10 cellular contexts compared by ENCODE assay signal in genomic region chr15:52163321-52164190, GRCh38. TPM values are rescaled to one million over a fixed set of nuclear protein-coding genes. Genes with fewer than 3 reads are reported as not detected.
DNase-seq lines count a peak whose midpoint lies in the region; ATAC-seq, FAIRE-seq and TF ChIP-seq lines count a peak whose summit lies in the region.
"Had no signal": no experiment of that assay in that cellular context is flagged by ENCODE, and none has a peak within 500 bp of the region (broad histone marks: within the 10 kb centered on the region; RNA-seq: fewer than 3 reads in every experiment).

No MANE protein-coding gene starts in this region.

- POLR2A ChIA-PET in HepG2 (lab: Yijun Ruan, JAX), result no interaction called here

- H2AFZ ChIP-seq in DND-41 (ENCODE audit: low read depth, low read length) (no peak overlapping the region), HepG2 (ENCODE audit: low read length) (no peak overlapping the region)

- H3K36me3 ChIP-seq in DND-41 (ENCODE audit: insufficient read depth, low read length) (peaks cover 6% of the 10 kb centered on the region; the same call in 1 of the 2 replicates), H7 (replicated peaks; ENCODE audit: control insufficient read depth, insufficient read depth, low read length) (no peaks in the 10 kb centered on the region; the same call in 1 of the 2 replicates), HepG2 (replicated peaks in 1 of 2; ENCODE audit: control insufficient read depth in 1 of 2, insufficient read depth in 2 of 2, low read length in 2 of 2) (peaks cover 0 to 13% of the 10 kb centered on the region in 2 experiments; a peak in 2 of 5 replicates), gastroesophageal sphincter (peaks cover 0 to 44% of the 10 kb centered on the region in 2 donors), esophagus muscularis mucosa (peaks cover 0 to 32% (median 6%) of the 10 kb centered on the region in 4 donors)

- TF ChIP-seq EP300 in HepG2 (IDR thresholded peaks at IDR 0.05; ENCODE audit: low read depth in 2 of 2, low read length in 2 of 2) (no peak), HepG2 (CRISPR knock-in tag; IDR thresholded peaks at IDR 0.05; ENCODE audit: borderline replicate concordance) (no peak), gastroesophageal sphincter (IDR thresholded peaks at IDR 0.05) (no peak), esophagus muscularis mucosa (IDR thresholded peaks at IDR 0.05) (no peak)

- TF ChIP-seq RAD21 in HepG2 (CRISPR knock-in tag; IDR thresholded peaks at IDR 0.05), result no peak

- DNase-seq in DND-41, result peak; percentile 39
- peak; percentile 70 for DNase-seq in H7
- DNase-seq in activated CD8-positive, alpha-beta memory T cell treated with anti-CD3 and anti-CD28 coated beads, Interleukin-2, amount 50 U/mL, for 48 hours, result peak; percentile 55
- no peak for DNase-seq in HepG2 (ENCODE audit: low spot score)
- DNase-seq in NCI-H2227 treated with DMSO at 0.1 percent for 48 hours (lab: John Stamatoyannopoulos, UW), result no peak
- DNase-seq in esophagus muscularis mucosa (ENCODE audit: extremely low spot score), result no peak
- DNase-seq: NCI-H2029 had no signal

- no peak for FAIRE-seq in HepG2 (lab: Jason Lieb, UNC)
- FAIRE-seq: GM12891 had no signal

- no peak for TF ChIP-seq POLR2A in HepG2 (IDR thresholded peaks at IDR 0.05; ENCODE audit: insufficient read depth in 1 of 2, low read depth in 2 of 2, low read length in 2 of 2)
- no peak for TF ChIP-seq POLR2A in gastroesophageal sphincter (IDR thresholded peaks at IDR 0.05)
- TF ChIP-seq POLR2A in esophagus muscularis mucosa (IDR thresholded peaks at IDR 0.05; ENCODE audit: low read depth), result no peak

- no peaks in the 10 kb centered on the region for H3K4me1 ChIP-seq in DND-41 (ENCODE audit: insufficient read depth, low read length)
- no peaks in the 10 kb centered on the region for H3K4me1 ChIP-seq in HepG2 (ENCODE audit: insufficient read depth, low read length)
- no peaks in the 10 kb centered on the region for H3K4me1 ChIP-seq in gastroesophageal sphincter
- H3K4me1 ChIP-seq in esophagus muscularis mucosa, result no peaks in the 10 kb centered on the region

- ATAC-seq in DND-41 (ENCODE audit: insufficient read depth, low read depth), result peak; percentile 60; the same call in 2 of the 3 replicates
- ATAC-seq in HepG2, result peak; percentile 83
- no peak for ATAC-seq in gastroesophageal sphincter

- H3K4me3 ChIP-seq in DND-41 (ENCODE audit: low read depth in 1 of 2, low read length in 2 of 2) (no peak overlapping the region), H7 (ENCODE audit: insufficient read depth, low read depth, low read length) (no peak overlapping the region), HepG2 (replicated peaks in 1 of 3; ENCODE audit: insufficient read depth in 1 of 3, low read depth in 2 of 3, low read length in 3 of 3) (no peak overlapping the region), gastroesophageal sphincter (no peak overlapping the region), esophagus muscularis mucosa (no peak overlapping the region)

- H3K4me2 ChIP-seq in DND-41 (ENCODE audit: insufficient read depth, low read length) (no peak overlapping the region), HepG2 (ENCODE audit: low read depth, low read length) (no peak overlapping the region)

- intact Hi-C loops in HepG2 (cut with micrococcal nuclease; ENCODE audit: unreplicated experiment), result loop anchor here (1.0 kb wide), 1 partner anchor 45 kb away; no protein-coding TSS in a partner anchor
- intact Hi-C loops in esophagus muscularis mucosa (cut with DNase I), result no loop called here

- H4K20me1 ChIP-seq in DND-41 (ENCODE audit: insufficient read depth, low read length) (no peaks in the 10 kb centered on the region), HepG2 (ENCODE audit: insufficient read depth, low read length) (no peaks in the 10 kb centered on the region)

- H3K9ac ChIP-seq in DND-41 (ENCODE audit: low read depth, low read length) (no peak overlapping the region), HepG2 (ENCODE audit: insufficient read depth, low read depth, low read length) (no peak overlapping the region)

- WGBS in HepG2 (ENCODE audit: low lambda C conversion rate), result 96% methylated on average over 15 of the region's 19 CpGs
- 85 to 94% methylated on average over 3 to 12 of the region's 19 CpGs for WGBS in gastroesophageal sphincter (ENCODE audit: low coverage in 1 of 2), 2 donors
- 95% methylated on average over 12 of the region's 19 CpGs for WGBS in esophagus muscularis mucosa

- H3K27ac ChIP-seq in DND-41 (ENCODE audit: low read length), result no peak overlapping the region
- no peak overlapping the region for H3K27ac ChIP-seq in HepG2 (ENCODE audit: extremely low read length, insufficient read depth, low read length)
- no peak overlapping the region for H3K27ac ChIP-seq in gastroesophageal sphincter
- no peak overlapping the region for H3K27ac ChIP-seq in esophagus muscularis mucosa (replicated peaks in 1 of 4)

- no peaks in the 10 kb centered on the region for H3K79me2 ChIP-seq in DND-41 (ENCODE audit: insufficient read depth, low read length)
- no peaks in the 10 kb centered on the region for H3K79me2 ChIP-seq in HepG2 (ENCODE audit: insufficient read depth, low read length)

- TF ChIP-seq CTCF in DND-41 (IDR thresholded peaks at IDR 0.05; ENCODE audit: borderline replicate concordance, extremely low read depth, low read length, poor library complexity, severe bottlenecking) (peak; percentile 52), HepG2 (CRISPR knock-in tag; IDR thresholded peaks at IDR 0.05) (peak; percentile 49), gastroesophageal sphincter (IDR thresholded peaks at IDR 0.05) (peak in 1 of 4 experiments; percentile 23), esophagus muscularis mucosa (IDR thresholded peaks at IDR 0.05) (peak in 1 of 3 experiments; percentile 4)

- CTCF ChIA-PET in HepG2 (lab: Yijun Ruan, JAX; ENCODE audit: low intra/inter-chr PET ratio, low total read pairs), result interaction anchor here (1.8 kb wide), 1 partner anchor 45 kb away, joined by 4 read pairs; no protein-coding TSS in a partner anchor

- BruUV-seq in HepG2 (replicated peaks; lab: Mats Ljungman, UMichigan), result no TSS peak

- no peaks in the 10 kb centered on the region for H3K27me3 ChIP-seq in DND-41 (ENCODE audit: insufficient read depth, low read length, poor library complexity)
- no peaks in the 10 kb centered on the region for H3K27me3 ChIP-seq in H7 (ENCODE audit: control insufficient read depth, insufficient read depth, low read length)
- H3K27me3 ChIP-seq in HepG2 (ENCODE audit: control insufficient read depth in 1 of 2, insufficient read depth in 2 of 2, low read length in 2 of 2), result no peaks in the 10 kb centered on the region
- no peaks in the 10 kb centered on the region for H3K27me3 ChIP-seq in gastroesophageal sphincter
- no peaks in the 10 kb centered on the region for H3K27me3 ChIP-seq in esophagus muscularis mucosa

- in situ Hi-C loops in HepG2 (cut with HindIII; ENCODE audit: extremely low pct_ligation_motif_present, low pct_unique_long_range_greater_than_20kb), result no loop called here

- H3K9me3 ChIP-seq in DND-41 (ENCODE audit: insufficient read depth, low read length, severe bottlenecking), result no peaks in the 10 kb centered on the region
- H3K9me3 ChIP-seq in HepG2 (ENCODE audit: low read length), result no peaks in the 10 kb centered on the region
- no peaks in the 10 kb centered on the region for H3K9me3 ChIP-seq in gastroesophageal sphincter
- H3K9me3 ChIP-seq in esophagus muscularis mucosa, result no peaks in the 10 kb centered on the region

RNA-seq across cellular contexts. Expression of gene GNB5, which starts 27.6 kb away (rescaled TPM):
- 23.9 and 28.6 TPM in 2 replicates for total RNA-seq in H7 (2014; rRNA removed; shearing (Covaris generic))
- total RNA-seq in HepG2 (2016; rRNA removed; fragmentation: Illumina TruSeq; extraction: Trizol) (13.7 and 17.1 TPM in 2 replicates), gastroesophageal sphincter (10 to 100 TPM; 37.8 to 57.3 (median 47.9) TPM), esophagus muscularis mucosa (10 to 100 TPM; 26.7 to 50.1 (median 36.2) TPM)
- total RNA-seq in HepG2 (2016; cell fraction: cytosol; rRNA removed; fragmentation: Illumina TruSeq; extraction: Trizol; ENCODE audit: low read depth), result 5.4 and 6.6 TPM in 2 replicates
- 12.6 and 16.2 TPM in 2 replicates for total RNA-seq in HepG2 (2016; cell fraction: insoluble cytoplasmic fraction; rRNA removed; fragmentation: Illumina TruSeq; extraction: Trizol)
- total RNA-seq in HepG2 (2016; cell fraction: membrane; rRNA removed; fragmentation: Illumina TruSeq; extraction: Trizol), result 13.3 and 14.1 TPM in 2 replicates
- total RNA-seq in HepG2 (2016; cell fraction: nucleus; rRNA removed; fragmentation: Illumina TruSeq; extraction: Trizol), result 7.2 and 7.4 TPM in 2 replicates
- polyA plus RNA-seq in HepG2 (2011; rRNA removed), result 14.4 and 19.7 TPM in 2 replicates
- polyA plus RNA-seq in HepG2 (2011; cell fraction: cytosol; rRNA removed), result 17.2 and 23.8 TPM in 2 replicates
- 14.8 and 18.3 TPM in 2 replicates for polyA plus RNA-seq in HepG2 (2011; cell fraction: nucleus; rRNA removed)
- polyA plus RNA-seq in HepG2 (2012), result 21.2 and 28.3 TPM in 2 replicates
- 5.0 and 5.9 TPM in 2 replicates for polyA plus RNA-seq in HepG2 (2016; cell fraction: cytosol; fragmentation: Illumina TruSeq; extraction: Trizol; ENCODE audit: low read depth)
- 15.6 and 16.3 TPM in 2 replicates for polyA plus RNA-seq in HepG2 (2016; cell fraction: insoluble cytoplasmic fraction; fragmentation: Illumina TruSeq; extraction: Trizol; ENCODE audit: low read depth)
- polyA plus RNA-seq in HepG2 (2016; cell fraction: membrane; fragmentation: Illumina TruSeq; extraction: Trizol; ENCODE audit: low read depth), result 9.1 and 9.7 TPM in 2 replicates
- 9.1 and 9.3 TPM in 2 replicates for polyA plus RNA-seq in HepG2 (2016; cell fraction: nucleus; fragmentation: Illumina TruSeq; extraction: Trizol; ENCODE audit: insufficient read depth, low read depth)
- 18.1 and 41.8 TPM in 2 replicates for polyA minus RNA-seq in HepG2 (2011; rRNA and poly(A)+ RNA removed; ENCODE audit: low replicate concordance)
- polyA minus RNA-seq in HepG2 (2011; cell fraction: cytosol; rRNA and poly(A)+ RNA removed), result 13.5 and 18.1 TPM in 2 replicates
- 22.7 and 26.6 TPM in 2 replicates for polyA minus RNA-seq in HepG2 (2011; cell fraction: nucleus; rRNA and poly(A)+ RNA removed)

RNA-seq across cellular contexts. Expression of gene BCL2L10, which starts 51.0 kb away (rescaled TPM):
- not detected in 2 replicates for total RNA-seq in H7 (2014; rRNA removed; shearing (Covaris generic))
- not detected in 2 replicates for total RNA-seq in HepG2 (2016; rRNA removed; fragmentation: Illumina TruSeq; extraction: Trizol)
- total RNA-seq in HepG2 (2016; cell fraction: cytosol; rRNA removed; fragmentation: Illumina TruSeq; extraction: Trizol; ENCODE audit: low read depth), result not detected in 2 replicates
- total RNA-seq in HepG2 (2016; cell fraction: insoluble cytoplasmic fraction; rRNA removed; fragmentation: Illumina TruSeq; extraction: Trizol), result not detected in 2 replicates
- total RNA-seq in HepG2 (2016; cell fraction: membrane; rRNA removed; fragmentation: Illumina TruSeq; extraction: Trizol), result not detected in 2 replicates
- total RNA-seq in HepG2 (2016; cell fraction: nucleus; rRNA removed; fragmentation: Illumina TruSeq; extraction: Trizol), result not detected in 2 replicates
- polyA plus RNA-seq in HepG2 (2011; rRNA removed), result not detected in 2 replicates
- polyA plus RNA-seq in HepG2 (2011; cell fraction: cytosol; rRNA removed), result not detected in 2 replicates
- polyA plus RNA-seq in HepG2 (2011; cell fraction: nucleus; rRNA removed), result not detected in 2 replicates
- polyA plus RNA-seq in HepG2 (2012), result not detected in 2 replicates
- not detected in 2 replicates for polyA plus RNA-seq in HepG2 (2016; cell fraction: cytosol; fragmentation: Illumina TruSeq; extraction: Trizol; ENCODE audit: low read depth)
- polyA plus RNA-seq in HepG2 (2016; cell fraction: insoluble cytoplasmic fraction; fragmentation: Illumina TruSeq; extraction: Trizol; ENCODE audit: low read depth), result not detected in 2 replicates
- polyA plus RNA-seq in HepG2 (2016; cell fraction: membrane; fragmentation: Illumina TruSeq; extraction: Trizol; ENCODE audit: low read depth), result not detected in 2 replicates
- not detected in 2 replicates for polyA plus RNA-seq in HepG2 (2016; cell fraction: nucleus; fragmentation: Illumina TruSeq; extraction: Trizol; ENCODE audit: insufficient read depth, low read depth)
- polyA minus RNA-seq in HepG2 (2011; rRNA and poly(A)+ RNA removed; ENCODE audit: low replicate concordance), result not detected in 2 replicates
- polyA minus RNA-seq in HepG2 (2011; cell fraction: cytosol; rRNA and poly(A)+ RNA removed), result not detected in 2 replicates
- 0.62 TPM in 1 of 2 replicates, not detected in the other for polyA minus RNA-seq in HepG2 (2011; cell fraction: nucleus; rRNA and poly(A)+ RNA removed)
- total RNA-seq in gastroesophageal sphincter, result under 1 TPM in 1 of 4 donors, not detected in 3; 0.54 TPM
- under 1 TPM in 1 of 4 donors, not detected in 3; 0.71 TPM for total RNA-seq in esophagus muscularis mucosa
- total RNA-seq: glomerular endothelial cell had no signal

Comparison
In these comparisons a context has a peak if more than half of its experiments do, and no peak if none do; other contexts are left out.
1. DNase-seq: peak in DND-41 (single experiment), H7 (single experiment) and activated CD8-positive, alpha-beta memory T cell treated with anti-CD3 and anti-CD28 coated beads, Interleukin-2, amount 50 U/mL, for 48 hours (single experiment); none in HepG2 (single experiment), NCI-H2227 treated with DMSO at 0.1 percent for 48 hours (single experiment) and esophagus muscularis mucosa (single experiment).